Comparison of ENCODE assay signal across 13 cellular contexts in genomic region chr3:122982202-122983185, GRCh38. TPM values are rescaled to one million over a fixed set of nuclear protein-coding genes. Genes with fewer than 3 reads are reported as not detected.
DNase-seq lines count a peak whose midpoint lies in the region; ATAC-seq and TF ChIP-seq lines count a peak whose summit lies in the region.
"Had no signal": no experiment of that assay in that cellular context is flagged by ENCODE, and none has a peak within 500 bp of the region (broad histone marks: within the 10 kb centered on the region; RNA-seq: fewer than 3 reads in every experiment).

No MANE protein-coding gene starts in this region.

- no peak overlapping the region for H3K27ac ChIP-seq in GM23338 (ENCODE audit: low read depth)
- H3K27ac ChIP-seq: skin epidermis had no signal

- no peak overlapping the region for H3K4me3 ChIP-seq in GM23338
- H3K4me3 ChIP-seq: skin epidermis had no signal

- no peaks in the 10 kb centered on the region for H3K27me3 ChIP-seq in GM23338 (ENCODE audit: insufficient read depth)

- DNase-seq in GM23338 (ENCODE audit: low spot score) (peak; percentile 60), NCI-H82 treated with DMSO at 0.1 percent for 48 hours (lab: John Stamatoyannopoulos, UW; ENCODE audit: unreplicated experiment) (peak; percentile 56), glomerular visceral epithelial cell (ENCODE audit: extremely low spot score) (peak; percentile 14), nucleus accumbens (lab: John Stamatoyannopoulos, UW) (peak in 40 of 56 donors; percentile 9 to 79 (median 45)), SW480 (ENCODE audit: low spot score) (no peak), NAMALWA (ENCODE audit: low spot score) (no peak), T-helper 9 cell (no peak), foreskin melanocyte (no peak)
- DNase-seq: cerebellar nuclear complex, foreskin fibroblast, NCI-H2171 treated with DMSO at 0.1 percent for 48 hours had no signal

- peak; percentile 26 to 38; a peak in 3 of 4 replicates for TF ChIP-seq CTCF in GM23338 (conservative IDR thresholded peaks at IDR 0.05; ENCODE audit: low read depth in 2 of 2)

- H3K4me1 ChIP-seq in GM23338 (ENCODE audit: insufficient read depth): peaks cover 73% of the 10 kb centered on the region

- H4K20me1 ChIP-seq in GM23338 (replicated peaks; ENCODE audit: insufficient read depth): no peaks in the 10 kb centered on the region

- H3K4me2 ChIP-seq in GM23338: no peak overlapping the region

- H3K4me3 Mint-ChIP-seq in GM23338: no peak overlapping the region
- H3K4me3 Mint-ChIP-seq: mesothelial cell of epicardium had no signal

- H3K79me2 ChIP-seq in GM23338 (replicated peaks; ENCODE audit: insufficient read depth): no peaks in the 10 kb centered on the region

- H3K27ac Mint-ChIP-seq in GM23338: no peak overlapping the region; the same call in 1 of the 2 replicates
- H3K27ac Mint-ChIP-seq: mesothelial cell of epicardium had no signal

- peaks cover 78% of the 10 kb centered on the region for H3K4me1 Mint-ChIP-seq in GM23338

- peak; percentile 13 for ATAC-seq in GM23338

- no peaks in the 10 kb centered on the region for H3K9me2 ChIP-seq in GM23338 (ENCODE audit: insufficient read depth)

- H3K9me3 Mint-ChIP-seq in GM23338: no peaks in the 10 kb centered on the region
- H3K9me3 Mint-ChIP-seq: mesothelial cell of epicardium had no signal

- peaks cover 4% of the 10 kb centered on the region; the same call in 1 of the 2 replicates for H3F3A ChIP-seq in GM23338 (replicated peaks; ENCODE audit: low read depth)

- no peak overlapping the region for H2AFZ ChIP-seq in GM23338

- H3K36me3 ChIP-seq in GM23338 (ENCODE audit: insufficient read depth): no peaks in the 10 kb centered on the region

- H3K27me3 Mint-ChIP-seq in GM23338 (ENCODE audit: insufficient read depth, low read depth, poor library complexity): peaks cover 22% of the 10 kb centered on the region

- H3K36me3 Mint-ChIP-seq in GM23338 (ENCODE audit: low read depth): no peaks in the 10 kb centered on the region; the same call in 2 of the 3 replicates
- H3K36me3 Mint-ChIP-seq: mesothelial cell of epicardium had no signal

TF ChIP-seq in GM23338, 12 proteins besides CTCF, POLR2A, EP300 and RAD21:
- TF ChIP-seq ZNF331 (CRISPR knock-in tag; IDR thresholded peaks at IDR 0.05; ENCODE audit: low read depth): no peak
- TF ChIP-seq EZH2 (IDR thresholded peaks at IDR 0.05; ENCODE audit: low read depth, unreplicated experiment): no peak
- TF ChIP-seq JUNB (IDR thresholded peaks at IDR 0.05; ENCODE audit: unreplicated experiment): no peak
- no peak for TF ChIP-seq ZNF114 (CRISPR knock-in tag; IDR thresholded peaks at IDR 0.05)
- no peak for TF ChIP-seq ZNF462 (CRISPR knock-in tag; IDR thresholded peaks at IDR 0.05)
- TF ChIP-seq STAT1 (IDR thresholded peaks at IDR 0.05; ENCODE audit: unreplicated experiment): no peak
- no peak for TF ChIP-seq CREB1 (CRISPR knock-in tag; IDR thresholded peaks at IDR 0.05; ENCODE audit: low read depth)
- no peak for TF ChIP-seq ETS1 (IDR thresholded peaks at IDR 0.05)
- TF ChIP-seq EZH2phosphoT487 (IDR thresholded peaks at IDR 0.05; ENCODE audit: unreplicated experiment): no peak
- no peak for TF ChIP-seq POLR2AphosphoS5 (IDR thresholded peaks at IDR 0.05; ENCODE audit: low read depth)
- no peak for TF ChIP-seq REST (IDR thresholded peaks at IDR 0.05; ENCODE audit: unreplicated experiment)
- no peak for TF ChIP-seq NANOG (IDR thresholded peaks at IDR 0.05; ENCODE audit: borderline replicate concordance)

RNA-seq across cellular contexts. Expression of gene SEMA5B, which starts 45.1 kb away (rescaled TPM):
- total RNA-seq in GM23338 (2014; rRNA removed; shearing (Covaris generic)): 25.4 and 26.8 TPM in 2 replicates
- 8.0 and 11.0 TPM in 2 replicates for polyA plus RNA-seq in GM23338 (2016; fragmentation: Nextera tagmentation; extraction: Ambion mirVana)

Comparison
In these comparisons a context has a peak if more than half of its experiments do, and no peak if none do; other contexts are left out.
1. DNase-seq: peak in GM23338 (single experiment), NCI-H82 treated with DMSO at 0.1 percent for 48 hours (single experiment), glomerular visceral epithelial cell (single experiment) and nucleus accumbens (40 of 56); none in SW480 (single experiment), NAMALWA (single experiment), T-helper 9 cell (single experiment) and foreskin melanocyte (single experiment).